In genomic region chr2:241187835-241188234, GRCh38 we compare ENCODE assay signal across 20 cellular contexts. TPM values are rescaled to one million over a fixed set of nuclear protein-coding genes. Genes with fewer than 3 reads are reported as not detected.
DNase-seq lines count a peak whose midpoint lies in the region; ATAC-seq, FAIRE-seq and TF ChIP-seq lines count a peak whose summit lies in the region.
"Had no signal": no experiment of that assay in that cellular context is flagged by ENCODE, and none has a peak within 500 bp of the region (broad histone marks: within the 10 kb centered on the region; RNA-seq: fewer than 3 reads in every experiment).

No MANE protein-coding gene starts in this region.

- DNase-seq in LNCaP clone FGC (ENCODE audit: low read depth) = no peak
- no peak for DNase-seq in GM12878 (ENCODE audit: low read depth, low spot score)
- no peak for DNase-seq in neuronal stem cell (ENCODE audit: low spot score)
- DNase-seq in stomach = no peak
- DNase-seq in right lobe of liver = no peak
- DNase-seq in T-helper 17 cell = no peak
- DNase-seq: CD4-positive, alpha-beta T cell; DMS79 treated with DMSO at 0.1 percent for 48 hours; MV-4-11; NCI-H187 treated with DMSO at 0.1 percent for 48 hours; NCI-H2171; NCI-H446; NK-92 treated with Interleukin-12 subunit alpha and Interleukin-12 subunit beta, amount 100 ng/mL, for 24 hours had no signal

- peaks cover 0 to 8% (median 0%) of the 10 kb centered on the region in 11 experiments; a peak in 1 of 22 replicates for H4K20me1 ChIP-seq in BLaER1 treated with 17β-estradiol and CSF1 and Interleukin-3, amounts not matched to agents 10 nM and 100 nM
- no peaks in the 10 kb centered on the region for H4K20me1 ChIP-seq in GM12878 (ENCODE audit: control insufficient read depth, insufficient read depth)

- no peak overlapping the region for H3K4me3 Mint-ChIP-seq in T-helper 17 cell
- H3K4me3 Mint-ChIP-seq: CD4-positive, alpha-beta T cell had no signal

- WGBS in GM12878 (ENCODE audit: insufficient coverage, insufficient replicate concordance, low lambda C conversion rate, missing lambda C conversion rate) = 15% methylated on average over 2 of the region's 5 CpGs
- WGBS in neuronal stem cell (ENCODE audit: extremely low coverage in 2 of 2, insufficient read length in 2 of 2, insufficient replicate concordance in 1 of 2), 2 donors = no CpG with 5 or more reads among the region's 5 CpGs
- 29 to 54% (median 48%) methylated on average over 4 to 5 of the region's 5 CpGs for WGBS in stomach, 5 donors
- 23% methylated on average over 2 of the region's 5 CpGs for WGBS in right lobe of liver (ENCODE audit: insufficient coverage, low coverage, low lambda C conversion rate, missing lambda C conversion rate)

- no peak for FAIRE-seq in GM12878 (lab: Jason Lieb, UNC)
- FAIRE-seq: G401.6, GM12892, H54 had no signal

- H3K9me3 ChIP-seq in BLaER1 treated with 17β-estradiol and CSF1 and Interleukin-3, amounts not matched to agents 10 nM and 100 nM (replicated peaks in 1 of 11) = no peaks in the 10 kb centered on the region
- H3K9me3 ChIP-seq in GM12878 (replicated peaks; ENCODE audit: control insufficient read depth, insufficient read depth, low read length) (no peaks in the 10 kb centered on the region), neuronal stem cell (replicated peaks in 1 of 2; ENCODE audit: control insufficient read depth in 2 of 2, insufficient read depth in 1 of 2, low read depth in 1 of 2, low read length in 2 of 2) (no peaks in the 10 kb centered on the region), stomach (no peaks in the 10 kb centered on the region), right lobe of liver (no peaks in the 10 kb centered on the region), T-helper 17 cell (ENCODE audit: control insufficient read depth, low read length, poor library complexity, severe bottlenecking) (no peaks in the 10 kb centered on the region)
- H3K9me3 ChIP-seq: SJSA1 had no signal

- peaks cover 7 to 20% (median 9%) of the 10 kb centered on the region in 11 experiments; a peak in 18 of 22 replicates for H3K36me3 ChIP-seq in BLaER1 treated with 17β-estradiol and CSF1 and Interleukin-3, amounts not matched to agents 10 nM and 100 nM
- H3K36me3 ChIP-seq in GM12878 (ENCODE audit: control insufficient read depth in 2 of 2, insufficient read depth in 2 of 2, low read length in 1 of 2) (no peaks in the 10 kb centered on the region), neuronal stem cell (replicated peaks in 1 of 2; ENCODE audit: control insufficient read depth in 2 of 2, insufficient read depth in 2 of 2, low read length in 2 of 2) (peaks cover 4 to 9% of the 10 kb centered on the region in 2 donors), stomach (peaks cover 5 to 18% (median 10%) of the 10 kb centered on the region in 4 donors), right lobe of liver (peaks cover 0 to 4% (median 0%) of the 10 kb centered on the region in 4 donors)

- no peaks in the 10 kb centered on the region for H3K36me3 Mint-ChIP-seq in T-helper 17 cell (ENCODE audit: low read depth)

- no TSS peak for BruUV-seq in GM12878 (replicated peaks; lab: Mats Ljungman, UMichigan)

- H3K27me3 Mint-ChIP-seq in T-helper 17 cell = no peaks in the 10 kb centered on the region
- H3K27me3 Mint-ChIP-seq: CD4-positive, alpha-beta T cell had no signal

- ATAC-seq in GM12878 = no peak
- ATAC-seq in HG03159 (IDR thresholded peaks at IDR 0.05; ENCODE audit: unreplicated experiment) = no peak
- no peak for ATAC-seq in right lobe of liver
- no peak for ATAC-seq in T-helper 17 cell

- no peak overlapping the region for H2BK12ac ChIP-seq in neuronal stem cell (ENCODE audit: low read length)

- intact Hi-C loops in GM12878 (cut with micrococcal nuclease; ENCODE audit: unreplicated experiment) (no loop called here), stomach (cut with DNase I; ENCODE audit: low total_unique reads) (no loop called here), right lobe of liver (cut with DNase I) (no loop called here)

- no peak overlapping the region for H3K4me3 ChIP-seq in BLaER1 treated with 17β-estradiol and CSF1 and Interleukin-3, amounts not matched to agents 10 nM and 100 nM
- peak overlapping the region; percentile 46 for H3K4me3 ChIP-seq in LNCaP clone FGC (ENCODE audit: low read depth, low read length)
- H3K4me3 ChIP-seq in GM12878 = no peak overlapping the region
- no peak overlapping the region for H3K4me3 ChIP-seq in neuronal stem cell (ENCODE audit: low read length in 2 of 2)
- peak overlapping the region in 1 of 4 donors; percentile 34 for H3K4me3 ChIP-seq in stomach
- H3K4me3 ChIP-seq in right lobe of liver = no peak overlapping the region
- H3K4me3 ChIP-seq: PC-9, SJSA1 had no signal

- no peaks in the 10 kb centered on the region for H3K79me2 ChIP-seq in GM12878 (ENCODE audit: control insufficient read depth, insufficient read depth, low read length)

- TF ChIP-seq POLR2A in GM12878 (IDR thresholded peaks at IDR 0.05; ENCODE audit: low read depth, low read length) (no peak), stomach (IDR thresholded peaks at IDR 0.05) (no peak), right lobe of liver (IDR thresholded peaks at IDR 0.05) (no peak)

- no peak overlapping the region for H2BK120ac ChIP-seq in neuronal stem cell (ENCODE audit: low read depth, low read length)

- no peak overlapping the region for H2BK5ac ChIP-seq in neuronal stem cell (ENCODE audit: low read length)

- H2AK5ac ChIP-seq in neuronal stem cell (ENCODE audit: low read depth, low read length) = no peak overlapping the region

- H3K9ac ChIP-seq in BLaER1 treated with 17β-estradiol and CSF1 and Interleukin-3, amounts not matched to agents 10 nM and 100 nM = no peak overlapping the region
- H3K9ac ChIP-seq in GM12878 (ENCODE audit: control insufficient read depth, insufficient read depth, low read length) (no peak overlapping the region), neuronal stem cell (ENCODE audit: low read depth, low read length, poor library complexity) (no peak overlapping the region)

- H2BK15ac ChIP-seq in neuronal stem cell (ENCODE audit: low read length) = peak overlapping the region; percentile 6

- RAD21 ChIA-PET in GM12878 (lab: Charles Lee; ENCODE audit: unreplicated experiment) = no interaction called here

- H3K27ac ChIP-seq in BLaER1 treated with 17β-estradiol and CSF1 and Interleukin-3, amounts not matched to agents 10 nM and 100 nM = no peak overlapping the region
- H3K27ac ChIP-seq in GM12878 (ENCODE audit: control insufficient read depth, insufficient read depth) = no peak overlapping the region
- H3K27ac ChIP-seq in neuronal stem cell (replicated peaks; ENCODE audit: low read length) = peak overlapping the region; percentile 1
- peak overlapping the region in 1 of 5 donors; percentile 73 for H3K27ac ChIP-seq in stomach
- H3K27ac ChIP-seq in right lobe of liver = no peak overlapping the region
- H3K27ac ChIP-seq: PC-9, SJSA1 had no signal

- TF ChIP-seq RAD21 in GM12878 (IDR thresholded peaks at IDR 0.05; ENCODE audit: insufficient read depth, low read depth, low read length) = no peak

- no peaks in the 10 kb centered on the region for H3K27me3 ChIP-seq in BLaER1 treated with 17β-estradiol and CSF1 and Interleukin-3, amounts not matched to agents 10 nM and 100 nM
- H3K27me3 ChIP-seq in GM12878 (replicated peaks in 1 of 2; ENCODE audit: control insufficient read depth in 2 of 2, insufficient read depth in 2 of 2, low read length in 1 of 2) (no peaks in the 10 kb centered on the region), neuronal stem cell (ENCODE audit: control insufficient read depth in 3 of 3, insufficient read depth in 3 of 3, low read depth in 1 of 3, low read length in 3 of 3) (no peaks in the 10 kb centered on the region), stomach (peaks cover 0 to 19% (median 0%) of the 10 kb centered on the region in 3 donors), right lobe of liver (no peaks in the 10 kb centered on the region)
- H3K27me3 ChIP-seq: SJSA1 had no signal

- H2AFZ ChIP-seq in GM12878 (ENCODE audit: control insufficient read depth, low read depth, low read length) = no peak overlapping the region
- H2AFZ ChIP-seq in neuronal stem cell (ENCODE audit: low read length) = peak overlapping the region; percentile 65
- H2AFZ ChIP-seq: PC-9 had no signal

- no peak overlapping the region for H3K27ac Mint-ChIP-seq in T-helper 17 cell
- H3K27ac Mint-ChIP-seq: CD4-positive, alpha-beta T cell had no signal

- in situ Hi-C loops in GM12878 (cut with MboI) = no loop called here

- H4K91ac ChIP-seq in neuronal stem cell (ENCODE audit: low read depth, low read length, poor library complexity) = no peak overlapping the region

- TF ChIP-seq CTCF in LNCaP clone FGC (IDR thresholded peaks at IDR 0.05; ENCODE audit: control insufficient read depth, extremely low read depth, insufficient read depth) (no peak), GM12878 (IDR thresholded peaks at IDR 0.05 in 2 of 3, conservative IDR thresholded peaks at IDR 0.05 in 1 of 3; ENCODE audit: control insufficient read depth in 2 of 3, extremely low read depth in 1 of 3, insufficient read depth in 1 of 3, low read depth in 3 of 3, low read length in 3 of 3) (no peak), stomach (IDR thresholded peaks at IDR 0.05) (no peak), right lobe of liver (IDR thresholded peaks at IDR 0.05) (no peak)

- no peak overlapping the region for H3K4ac ChIP-seq in neuronal stem cell (ENCODE audit: low read length)

- no peak overlapping the region for H3K23ac ChIP-seq in neuronal stem cell (ENCODE audit: low read depth, low read length, poor library complexity)

- SMC1A ChIA-PET in GM12878 (lab: Charles Lee; ENCODE audit: uncharacterized antibody, unreplicated experiment) = no interaction called here

- peak overlapping the region in 7 of 11 experiments; percentile 11 to 48 (median 43); a peak in 7 of 22 replicates for H3K4me2 ChIP-seq in BLaER1 treated with 17β-estradiol and CSF1 and Interleukin-3, amounts not matched to agents 10 nM and 100 nM
- H3K4me2 ChIP-seq in GM12878 (ENCODE audit: control insufficient read depth, insufficient read depth) (0 out of 2 replicates have a peak overlapping the region, but pooled peaks have one; percentile 9), neuronal stem cell (ENCODE audit: insufficient read depth, low read length, poor library complexity, severe bottlenecking) (no peak overlapping the region)
- H3K4me2 ChIP-seq: PC-9 had no signal

- peak overlapping the region; percentile 94 for H3K18ac ChIP-seq in neuronal stem cell (ENCODE audit: low read length)

- CTCF ChIA-PET in GM12878 (lab: Yijun Ruan, JAX) = no interaction called here

- peaks cover 0 to 21% (median 14%) of the 10 kb centered on the region in 10 experiments; a peak in 13 of 20 replicates for H3K4me1 ChIP-seq in BLaER1 treated with 17β-estradiol and CSF1 and Interleukin-3, amounts not matched to agents 10 nM and 100 nM
- H3K4me1 ChIP-seq in GM12878 (ENCODE audit: control insufficient read depth, insufficient read depth, low read length) = no peaks in the 10 kb centered on the region
- H3K4me1 ChIP-seq in neuronal stem cell (ENCODE audit: control insufficient read depth in 2 of 2, insufficient read depth in 1 of 2, low read depth in 1 of 2, low read length in 2 of 2) = peaks cover 6 to 15% of the 10 kb centered on the region in 2 donors
- peaks cover 0 to 33% (median 7%) of the 10 kb centered on the region in 4 donors for H3K4me1 ChIP-seq in stomach
- H3K4me1 ChIP-seq in right lobe of liver = no peaks in the 10 kb centered on the region
- H3K4me1 ChIP-seq: SJSA1 had no signal

- H3K79me1 ChIP-seq in neuronal stem cell (ENCODE audit: low read depth, low read length) = peaks cover 4% of the 10 kb centered on the region

- H4K8ac ChIP-seq in neuronal stem cell (ENCODE audit: low read depth, low read length) = no peak overlapping the region

- H3K14ac ChIP-seq in neuronal stem cell (ENCODE audit: low read length) = peak overlapping the region; percentile 47

- POLR2A ChIA-PET in GM12878 (lab: Charles Lee) = no interaction called here

- no peaks in the 10 kb centered on the region for H3K4me1 Mint-ChIP-seq in T-helper 17 cell

- TF ChIP-seq EP300 in GM12878 (IDR thresholded peaks at IDR 0.05; ENCODE audit: borderline replicate concordance in 1 of 2, control insufficient read depth in 1 of 2, low read depth in 2 of 2, low read length in 2 of 2) = no peak
- TF ChIP-seq EP300 in stomach (IDR thresholded peaks at IDR 0.05) = no peak

RNA-seq across cellular contexts. Expression of gene ANO7, which starts 0.6 kb away (rescaled TPM):
- 19.1 and 21.0 TPM in 2 replicates for total RNA-seq in GM12878 (2013; cell fraction: nucleolus; rRNA removed)
- total RNA-seq in GM12878 (2014; rRNA removed) = 0.49 and 0.56 TPM in 2 replicates
- total RNA-seq in GM12878 (2014; rRNA removed; fragmentation: Illumina TruSeq; extraction: Trizol) = 0.18 and 0.22 TPM in 2 replicates
- 0.88 and 1.4 TPM in 2 replicates for total RNA-seq in GM12878 (2021)
- 0.43 TPM for polyA plus RNA-seq in GM12878 (2011; ENCODE audit: low read depth)
- 0.56 and 1.2 TPM in 2 replicates for polyA plus RNA-seq in GM12878 (2011; rRNA removed)
- 1.5 TPM in 2 replicates for polyA plus RNA-seq in GM12878 (2011; cell fraction: cytosol; rRNA removed)
- polyA plus RNA-seq in GM12878 (2011; cell fraction: nucleus; rRNA removed) = 8.0 TPM in 2 replicates
- 1.8 TPM in 2 replicates for polyA plus RNA-seq in GM12878 (2012)
- 0.24 and 0.35 TPM in 2 replicates for polyA plus RNA-seq in GM12878 (2014; fragmentation: Illumina TruSeq; extraction: Trizol)
- polyA plus RNA-seq in GM12878 (2014; fragmentation: Nextera tagmentation; extraction: Ambion mirVana) = under 1 TPM; 0.08 to 0.11 TPM
- 0.47 and 1.1 TPM in 2 replicates for polyA plus RNA-seq in GM12878 (2014; rRNA removed)
- under 1 TPM; 0.40 to 0.50 TPM for polyA plus RNA-seq in GM12878 (2016; fragmentation: Nextera tagmentation; extraction: Ambion mirVana)
- 2.7 and 3.9 TPM in 2 replicates for polyA minus RNA-seq in GM12878 (2011; rRNA and poly(A)+ RNA removed)
- 1.0 and 1.6 TPM in 2 replicates for polyA minus RNA-seq in GM12878 (2011; cell fraction: cytosol; rRNA and poly(A)+ RNA removed)
- polyA minus RNA-seq in GM12878 (2011; cell fraction: nucleus; rRNA and poly(A)+ RNA removed) = 3.6 and 5.7 TPM in 2 replicates
- 1.3 TPM for polyA plus RNA-seq in neuronal stem cell (2013, experiment 1 of 2)
- 1.4 TPM for polyA plus RNA-seq in neuronal stem cell (2013, experiment 2 of 2)
- total RNA-seq in stomach = 100 to 1,000 TPM in 1 of 5 donors, 10 to 100 TPM in 2, 1 to 10 TPM in 2; 4.6 to 138 (median 61.3) TPM
- polyA plus RNA-seq in stomach = 1 to 10 TPM in 2 of 3 donors, under 1 TPM in 1; 0.48 to 2.0 (median 2.0) TPM
- total RNA-seq in right lobe of liver = 1 to 10 TPM in 3 of 6 experiments, under 1 TPM in 3; 0.61 to 2.4 (median 0.97) TPM
- under 1 TPM; 0.16 to 0.20 TPM for total RNA-seq in T-helper 17 cell

RNA-seq across cellular contexts. Expression of gene PPP1R7, which starts 37.6 kb away (rescaled TPM):
- 33.8 and 144 TPM in 2 replicates for total RNA-seq in GM12878 (2013; cell fraction: nucleolus; rRNA removed)
- total RNA-seq in GM12878 (2014; rRNA removed) (78.5 and 88.0 TPM in 2 replicates), GM12878 (2014; rRNA removed; fragmentation: Illumina TruSeq; extraction: Trizol) (85.7 and 87.8 TPM in 2 replicates), GM12878 (2021) (76.9 and 84.3 TPM in 2 replicates), stomach (100 to 1,000 TPM in 1 of 5 donors, 10 to 100 TPM in 4; 22.8 to 126 (median 40.9) TPM), right lobe of liver (10 to 100 TPM; 27.8 to 35.7 (median 29.5) TPM), T-helper 17 cell (10 to 100 TPM; 40.0 to 54.8 TPM)
- polyA plus RNA-seq in GM12878 (2011; ENCODE audit: low read depth) = 64.8 TPM
- polyA plus RNA-seq in GM12878 (2011; rRNA removed) (123 and 157 TPM in 2 replicates), GM12878 (2014; fragmentation: Illumina TruSeq; extraction: Trizol) (146 and 167 TPM in 2 replicates), GM12878 (2014; fragmentation: Nextera tagmentation; extraction: Ambion mirVana) (10 to 100 TPM; 81.4 to 82.8 TPM), GM12878 (2014; rRNA removed) (91.5 and 99.6 TPM in 2 replicates), GM12878 (2016; fragmentation: Nextera tagmentation; extraction: Ambion mirVana) (100 to 1,000 TPM; 169 to 174 TPM), stomach (10 to 100 TPM; 61.2 to 99.4 (median 61.4) TPM)
- 52.0 and 59.3 TPM in 2 replicates for polyA plus RNA-seq in GM12878 (2011; cell fraction: cytosol; rRNA removed)
- 50.8 and 59.6 TPM in 2 replicates for polyA plus RNA-seq in GM12878 (2011; cell fraction: nucleus; rRNA removed)
- polyA plus RNA-seq in GM12878 (2012) = 86.5 and 102 TPM in 2 replicates
- polyA minus RNA-seq in GM12878 (2011; rRNA and poly(A)+ RNA removed) = 37.3 and 41.8 TPM in 2 replicates
- polyA minus RNA-seq in GM12878 (2011; cell fraction: cytosol; rRNA and poly(A)+ RNA removed) = 22.7 and 48.7 TPM in 2 replicates
- 19.1 and 32.2 TPM in 2 replicates for polyA minus RNA-seq in GM12878 (2011; cell fraction: nucleus; rRNA and poly(A)+ RNA removed)
- polyA plus RNA-seq in neuronal stem cell (2013, experiment 1 of 2) = 36.4 TPM
- polyA plus RNA-seq in neuronal stem cell (2013, experiment 2 of 2) = 38.0 TPM

RNA-seq across cellular contexts. Expression of gene PASK, which starts 38.6 kb away (rescaled TPM):
- total RNA-seq in GM12878 (2013; cell fraction: nucleolus; rRNA removed) = 112 and 123 TPM in 2 replicates
- total RNA-seq in GM12878 (2014; rRNA removed) (32.6 and 35.2 TPM in 2 replicates), GM12878 (2014; rRNA removed; fragmentation: Illumina TruSeq; extraction: Trizol) (21.7 and 21.8 TPM in 2 replicates), GM12878 (2021) (49.6 and 54.9 TPM in 2 replicates), stomach (10 to 100 TPM in 3 of 5 donors, 1 to 10 TPM in 1, under 1 TPM in 1; 0.58 to 56.7 (median 10.5) TPM), right lobe of liver (1 to 10 TPM; 2.0 to 4.2 (median 3.4) TPM), T-helper 17 cell (100 to 1,000 TPM; 108 to 163 TPM)
- 19.5 TPM for polyA plus RNA-seq in GM12878 (2011; ENCODE audit: low read depth)
- polyA plus RNA-seq in GM12878 (2011; rRNA removed) (59.4 and 62.2 TPM in 2 replicates), GM12878 (2014; fragmentation: Illumina TruSeq; extraction: Trizol) (24.3 and 29.5 TPM in 2 replicates), GM12878 (2014; fragmentation: Nextera tagmentation; extraction: Ambion mirVana) (10 to 100 TPM in 1 of 2 experiments, 1 to 10 TPM in 1; 9.6 to 10.8 TPM), GM12878 (2014; rRNA removed) (36.7 and 42.0 TPM in 2 replicates), GM12878 (2016; fragmentation: Nextera tagmentation; extraction: Ambion mirVana) (10 to 100 TPM; 25.0 to 27.6 TPM), stomach (1 to 10 TPM; 1.3 to 6.5 (median 4.0) TPM)
- polyA plus RNA-seq in GM12878 (2011; cell fraction: cytosol; rRNA removed) = 52.5 and 56.3 TPM in 2 replicates
- polyA plus RNA-seq in GM12878 (2011; cell fraction: nucleus; rRNA removed) = 182 and 212 TPM in 2 replicates
- polyA plus RNA-seq in GM12878 (2012) = 36.3 and 39.3 TPM in 2 replicates
- 40.8 and 57.0 TPM in 2 replicates for polyA minus RNA-seq in GM12878 (2011; rRNA and poly(A)+ RNA removed)
- 16.3 and 20.4 TPM in 2 replicates for polyA minus RNA-seq in GM12878 (2011; cell fraction: cytosol; rRNA and poly(A)+ RNA removed)
- polyA minus RNA-seq in GM12878 (2011; cell fraction: nucleus; rRNA and poly(A)+ RNA removed) = 38.2 and 60.8 TPM in 2 replicates
- 11.4 TPM for polyA plus RNA-seq in neuronal stem cell (2013, experiment 1 of 2)
- 10.5 TPM for polyA plus RNA-seq in neuronal stem cell (2013, experiment 2 of 2)
